Comparison of ENCODE assay signal across 10 cellular contexts in the genomic region with DNA sequence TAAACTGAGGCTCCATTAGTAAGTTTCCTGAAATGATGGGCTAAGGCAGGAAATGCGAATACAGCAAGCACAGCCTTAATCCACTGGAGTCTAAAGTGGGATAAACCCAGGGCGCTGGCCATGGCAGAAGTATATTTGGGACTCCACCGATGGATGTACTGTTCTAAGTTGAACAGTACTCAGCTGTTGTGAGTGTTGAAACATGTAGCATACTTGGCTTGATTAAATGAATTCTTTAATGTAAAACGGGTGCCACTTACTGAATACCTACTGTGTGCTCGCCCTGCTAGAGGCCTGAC. TPM values are rescaled to one million over a fixed set of nuclear protein-coding genes. Genes with fewer than 3 reads are reported as not detected.
A peak's percentile ranks its signal among the peaks of the same experiment; 100 is the strongest.
DNase-seq lines count a peak whose midpoint lies in the region; TF ChIP-seq lines count a peak whose summit lies in the region.
"Had no signal": no experiment of that assay in that cellular context is flagged by ENCODE, and none has a peak within 500 bp of the region (broad histone marks: within the 10 kb centered on the region; RNA-seq: fewer than 3 reads in every experiment).

No MANE protein-coding gene starts in this region.

- H3K4me1 Mint-ChIP-seq in CD4-positive, alpha-beta memory T cell, result peaks cover 3 to 12% (median 9%) of the 10 kb centered on the region in 4 donors

- no peaks in the 10 kb centered on the region for H3K36me3 ChIP-seq in SJCRH30
- H3K36me3 ChIP-seq in neuron (ENCODE audit: insufficient read depth, low read length), result no peaks in the 10 kb centered on the region
- H3K36me3 ChIP-seq in CD4-positive, alpha-beta memory T cell (ENCODE audit: insufficient read depth, low read length), result no peaks in the 10 kb centered on the region

- H3K27ac Mint-ChIP-seq in CD4-positive, alpha-beta memory T cell, result no peak overlapping the region

- peak overlapping the region in 4 of 8 donors; percentile 29 to 76 (median 60) for H3K4me3 Mint-ChIP-seq in CD4-positive, alpha-beta memory T cell

- H3K9me3 ChIP-seq in SJCRH30 (replicated peaks) (no peaks in the 10 kb centered on the region), neuron (ENCODE audit: low read length) (no peaks in the 10 kb centered on the region)
- H3K9me3 ChIP-seq in CD4-positive, alpha-beta memory T cell (ENCODE audit: control insufficient read depth in 1 of 2, low read length in 2 of 2), result no peaks in the 10 kb centered on the region

- peaks cover 30 to 44% of the 10 kb centered on the region in 2 donors for H3K27me3 Mint-ChIP-seq in CD4-positive, alpha-beta memory T cell

- POLR2A ChIA-PET in AG04449 (lab: Yijun Ruan, JAX), result interaction anchor here (1.3 kb wide), 1 partner anchor 43 kb away, joined by 4 read pairs; no protein-coding TSS in a partner anchor
- POLR2A ChIA-PET in CD4-positive, alpha-beta memory T cell (lab: Charles Lee; ENCODE audit: partially characterized antibody), result no interaction called here

- no peaks in the 10 kb centered on the region for H3K36me3 Mint-ChIP-seq in CD4-positive, alpha-beta memory T cell

- H3K4me3 ChIP-seq in AG04449 (ENCODE audit: low read depth, low read length) (peak overlapping the region; percentile 66), SJCRH30 (peak overlapping the region; percentile 80), neuron (ENCODE audit: low read length) (peak overlapping the region; percentile 54)
- no peak overlapping the region for H3K4me3 ChIP-seq in CD4-positive, alpha-beta memory T cell (ENCODE audit: low read length in 2 of 2)

- H2AFZ ChIP-seq in neuron (ENCODE audit: low read depth, low read length), result peak overlapping the region; percentile 77

- no peaks in the 10 kb centered on the region for H3K27me3 ChIP-seq in SJCRH30
- no peaks in the 10 kb centered on the region for H3K27me3 ChIP-seq in neuron (ENCODE audit: insufficient read depth, low read length)
- H3K27me3 ChIP-seq in CD4-positive, alpha-beta memory T cell (ENCODE audit: insufficient read depth, low read length), result peaks cover 3% of the 10 kb centered on the region

- intact Hi-C loops in CD4-positive, alpha-beta memory T cell (cut with micrococcal nuclease), result no loop called here

- 0 out of 2 replicates have a peak, but pooled peaks cover 5% of the 10 kb centered on the region for H3K4me1 ChIP-seq in SJCRH30
- peaks cover 13% of the 10 kb centered on the region for H3K4me1 ChIP-seq in neuron (ENCODE audit: insufficient read depth, low read length)
- no peaks in the 10 kb centered on the region for H3K4me1 ChIP-seq in CD4-positive, alpha-beta memory T cell (ENCODE audit: insufficient read depth, low read length)

- CTCF ChIA-PET in AG04449 (lab: Yijun Ruan, JAX), result no interaction called here
- CTCF ChIA-PET in CD4-positive, alpha-beta memory T cell (lab: Charles Lee; ENCODE audit: partially characterized antibody), result no interaction called here

- H3K9me3 Mint-ChIP-seq in CD4-positive, alpha-beta memory T cell, result no peaks in the 10 kb centered on the region

- H3K27ac ChIP-seq in SJCRH30, result peak overlapping the region; percentile 76
- H3K27ac ChIP-seq in CD4-positive, alpha-beta memory T cell (ENCODE audit: low read depth, low read length), result no peak overlapping the region

- no peak for TF ChIP-seq CTCF in AG04449 (IDR thresholded peaks at IDR 0.05; ENCODE audit: insufficient read depth, low read length, missing control alignments)

- DNase-seq in AG04449 (ENCODE audit: low read depth, low spot score) (no peak), SJCRH30 (peak; percentile 30 to 61), fibroblast of peridontal ligament (ENCODE audit: extremely low read depth) (peak; percentile 46), retina (no peak), NCI-H187 treated with DMSO at 0.1 percent for 48 hours (lab: John Stamatoyannopoulos, UW) (no peak), kidney tubule cell (ENCODE audit: low spot score) (no peak)
- DNase-seq in CD4-positive, alpha-beta memory T cell, result no peak
- DNase-seq: activated naive CD4-positive, alpha-beta T cell; COR-L47 had no signal

RNA-seq across cellular contexts. Expression of gene SSPN, which starts 1.0 kb away (rescaled TPM):
- 2.8 and 4.0 TPM in 2 replicates for total RNA-seq in SJCRH30 (2014; rRNA removed; shearing (Covaris generic))
- total RNA-seq in CD4-positive, alpha-beta memory T cell, result not detected
- polyA plus RNA-seq in CD4-positive, alpha-beta memory T cell, result 1 to 10 TPM in 1 of 2 donors, not detected in 1; 1.0 TPM

Comparison
In these comparisons a context has a peak if more than half of its experiments do, and no peak if none do; other contexts are left out.
1. DNase-seq: peak in SJCRH30 (2 of 2) and fibroblast of peridontal ligament (single experiment); none in AG04449 (single experiment), retina (single experiment), CD4-positive, alpha-beta memory T cell (0 of 5), NCI-H187 treated with DMSO at 0.1 percent for 48 hours (single experiment) and kidney tubule cell (single experiment).
2. H3K4me3 ChIP-seq: peak in AG04449 (single experiment), SJCRH30 (single experiment) and neuron (single experiment); none in CD4-positive, alpha-beta memory T cell (0 of 2).